Comparison of ENCODE assay signal across 26 cellular contexts in genomic region chr5:67299317-67299716, GRCh38.
A peak's percentile ranks its signal among the peaks of the same experiment; 100 is the strongest.
DNase-seq lines count a peak whose midpoint lies in the region; ATAC-seq and TF ChIP-seq lines count a peak whose summit lies in the region.
"Had no signal": no experiment of that assay in that cellular context is flagged by ENCODE, and none has a peak within 500 bp of the region (broad histone marks: within the 10 kb centered on the region; RNA-seq: fewer than 3 reads in every experiment).

No MANE protein-coding gene starts in this region.

- H3K4me2 ChIP-seq in fibroblast of lung (ENCODE audit: extremely low read depth, insufficient read depth, low read length): no peak overlapping the region
- H3K4me2 ChIP-seq: neural progenitor cell had no signal

- ATAC-seq in natural killer cell (peak; percentile 54 to 76 (median 73)), GM18909 (IDR thresholded peaks at IDR 0.05; ENCODE audit: poor library complexity, unreplicated experiment) (no peak)
- ATAC-seq: activated CD8-positive, alpha-beta T cell treated with anti-CD3 and anti-CD28 coated beads for 36 hours; HepG2 had no signal

- no peaks in the 10 kb centered on the region for H4K20me1 ChIP-seq in fibroblast of lung (ENCODE audit: control insufficient read depth, extremely low read depth, insufficient read depth, low read length)

- H3K4me3 ChIP-seq in AG10803 (ENCODE audit: low read length) (no peak overlapping the region), fibroblast of lung (replicated peaks in 1 of 4; ENCODE audit: control extremely low read depth in 1 of 4, insufficient read depth in 1 of 4, low read depth in 3 of 4, low read length in 4 of 4) (no peak overlapping the region)
- H3K4me3 ChIP-seq: neural progenitor cell, SJSA1, vagina had no signal

- H3K27ac Mint-ChIP-seq in natural killer cell: peak overlapping the region in 1 of 2 donors; percentile 58
- H3K27ac Mint-ChIP-seq: activated B cell treated with CpG ODN at 0.5 μM for 24 hours; activated CD8-positive, alpha-beta T cell treated with anti-CD3 and anti-CD28 coated beads for 36 hours; endodermal cell; mesothelial cell of epicardium; neural progenitor cell; progenitor cell of endocrine pancreas had no signal

- H3K27ac ChIP-seq in fibroblast of lung (ENCODE audit: insufficient read depth, low read length): no peak overlapping the region
- H3K27ac ChIP-seq: neural progenitor cell, SJSA1 had no signal

- no peaks in the 10 kb centered on the region for H3K79me2 ChIP-seq in fibroblast of lung (ENCODE audit: control insufficient read depth, insufficient read depth, low read length)

- intact Hi-C loops in natural killer cell (cut with micrococcal nuclease): loop anchor here (5.0 kb wide), 1 partner anchor 213 kb away; no protein-coding TSS in a partner anchor

- peaks cover 8 to 9% of the 10 kb centered on the region in 2 donors for H3K27me3 Mint-ChIP-seq in natural killer cell (ENCODE audit: low read depth in 2 of 2)
- H3K27me3 Mint-ChIP-seq: activated B cell treated with CpG ODN at 0.5 μM for 24 hours; activated CD8-positive, alpha-beta T cell treated with anti-CD3 and anti-CD28 coated beads for 36 hours; progenitor cell of endocrine pancreas had no signal

- H2AFZ ChIP-seq in fibroblast of lung (ENCODE audit: low read length): no peak overlapping the region

- no peaks in the 10 kb centered on the region for H3K9me3 ChIP-seq in fibroblast of lung (ENCODE audit: control insufficient read depth, insufficient read depth, low read depth, low read length)
- H3K9me3 ChIP-seq: SJSA1, vagina had no signal

- H3K4me3 Mint-ChIP-seq in natural killer cell: no peak overlapping the region
- H3K4me3 Mint-ChIP-seq: activated B cell treated with CpG ODN at 0.5 μM for 24 hours; activated CD8-positive, alpha-beta T cell treated with anti-CD3 and anti-CD28 coated beads for 36 hours; endodermal cell; mesothelial cell of epicardium; neural progenitor cell had no signal

- no peaks in the 10 kb centered on the region for H3K36me3 ChIP-seq in fibroblast of lung (ENCODE audit: control insufficient read depth, insufficient read depth, low read length)
- H3K36me3 ChIP-seq: neural progenitor cell, SJSA1, vagina had no signal

- peaks cover 18% of the 10 kb centered on the region for H3K4me1 ChIP-seq in fibroblast of lung (ENCODE audit: control insufficient read depth, extremely low read depth, insufficient read depth, low read length)
- H3K4me1 ChIP-seq: neural progenitor cell had no signal

- H3K9ac ChIP-seq in fibroblast of lung (ENCODE audit: insufficient read depth, low read length): no peak overlapping the region
- H3K9ac ChIP-seq: neural progenitor cell had no signal

- TF ChIP-seq CTCF in AG10803 (conservative IDR thresholded peaks at IDR 0.05; ENCODE audit: low read length) (no peak), fibroblast of lung (conservative IDR thresholded peaks at IDR 0.05 in 1 of 2, IDR thresholded peaks at IDR 0.05 in 1 of 2; ENCODE audit: low read depth in 1 of 2, low read length in 2 of 2) (no peak), natural killer cell (IDR thresholded peaks at IDR 0.05) (no peak)

- peaks cover 17 to 50% of the 10 kb centered on the region in 2 donors for H3K4me1 Mint-ChIP-seq in natural killer cell
- H3K4me1 Mint-ChIP-seq: activated B cell treated with CpG ODN at 0.5 μM for 24 hours, endodermal cell had no signal

- no peaks in the 10 kb centered on the region for H3K36me3 Mint-ChIP-seq in natural killer cell
- H3K36me3 Mint-ChIP-seq: mesothelial cell of epicardium, neural progenitor cell had no signal

- peak; percentile 93 for DNase-seq in AG10803 (ENCODE audit: low read depth)
- peak; percentile 88 for DNase-seq in NOMO-1 treated with DMSO at 0.1 percent for 48 hours (lab: John Stamatoyannopoulos, UW; ENCODE audit: unreplicated experiment)
- DNase-seq in fibroblast of lung (ENCODE audit: low read depth in 2 of 2): peak; percentile 73 to 95
- DNase-seq in natural killer cell: no peak
- no peak for DNase-seq in NCI-H2107 treated with DMSO at 0.1 percent for 48 hours (lab: John Stamatoyannopoulos, UW; ENCODE audit: unreplicated experiment)
- no peak for DNase-seq in NCI-H1694 (lab: John Stamatoyannopoulos, UW)
- DNase-seq in ecto neural progenitor cell (ENCODE audit: low spot score): no peak
- DNase-seq: activated B cell treated with CpG ODN at 0.5 μM for 24 hours; activated CD8-positive, alpha-beta T cell treated with anti-CD3 and anti-CD28 coated beads for 36 hours; activated naive CD4-positive, alpha-beta T cell; activated T-cell treated with anti-CD3 and anti-CD28 coated beads, Interleukin-2, amount 50 U/mL, for 1 hour; amniotic stem cell; endodermal cell; H7; NCI-H1436 treated with DMSO at 0.1 percent for 48 hours; NCI-H774; small intestine; stimulated activated CD4-positive, alpha-beta T cell treated with anti-CD3 and anti-CD28 coated beads, Interleukin-4, amount 100 ng/mL, for 24 hours; T-helper 2 cell had no signal

- H3K9me3 Mint-ChIP-seq in natural killer cell: no peaks in the 10 kb centered on the region
- H3K9me3 Mint-ChIP-seq: activated B cell treated with CpG ODN at 0.5 μM for 24 hours; activated CD8-positive, alpha-beta T cell treated with anti-CD3 and anti-CD28 coated beads for 36 hours; endodermal cell had no signal

- H3K27me3 ChIP-seq in fibroblast of lung (ENCODE audit: control insufficient read depth, insufficient read depth, low read length): no peaks in the 10 kb centered on the region
- H3K27me3 ChIP-seq: neural progenitor cell, SJSA1, vagina had no signal

Comparison
In these comparisons a context has a peak if more than half of its experiments do, and no peak if none do; other contexts are left out.
1. DNase-seq: peak in AG10803 (single experiment), NOMO-1 treated with DMSO at 0.1 percent for 48 hours (single experiment) and fibroblast of lung (2 of 2); none in natural killer cell (single experiment), NCI-H2107 treated with DMSO at 0.1 percent for 48 hours (single experiment), NCI-H1694 (single experiment) and ecto neural progenitor cell (single experiment).